In the genomic region with DNA sequence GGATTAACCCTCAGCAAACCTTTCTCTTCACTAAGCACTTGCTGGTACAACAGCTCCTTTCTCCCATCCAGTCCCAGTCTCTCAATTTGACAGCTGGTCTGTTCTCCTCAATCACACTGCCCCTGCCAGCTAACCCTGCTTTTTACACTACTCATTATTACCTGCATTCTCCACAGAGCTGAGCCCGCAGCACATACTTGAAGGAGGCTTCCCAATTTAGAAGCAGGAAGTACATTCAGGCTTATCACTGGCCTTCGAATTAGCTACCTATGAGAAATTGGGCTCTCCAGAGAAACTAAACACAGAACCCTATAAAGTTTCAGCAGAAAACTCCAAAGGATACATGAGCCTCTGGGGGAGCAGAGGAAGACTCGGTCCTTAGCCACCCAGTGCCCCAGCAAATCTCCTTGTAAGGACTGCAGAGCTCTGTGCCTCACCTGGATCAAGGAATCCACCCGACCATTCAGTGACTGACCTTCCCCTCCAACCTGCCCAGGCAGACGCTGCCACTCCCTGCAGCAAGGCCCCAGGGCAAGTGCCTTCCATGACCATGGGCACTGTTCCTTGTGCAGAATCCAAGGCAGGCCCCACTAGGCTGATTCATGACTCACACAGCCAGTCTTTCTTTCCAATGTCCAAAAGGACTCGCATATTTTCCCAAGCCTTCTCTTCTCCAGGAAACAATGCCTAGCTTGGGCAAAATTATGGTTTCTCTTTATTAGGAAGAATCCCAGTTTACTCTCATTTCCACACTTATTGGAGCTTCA, we compare ENCODE assay signal across 9 cellular contexts.
DNase-seq lines count a peak whose midpoint lies in the region; ATAC-seq and TF ChIP-seq lines count a peak whose summit lies in the region.
"Had no signal": no experiment of that assay in that cellular context is flagged by ENCODE, and none has a peak within 500 bp of the region (broad histone marks: within the 10 kb centered on the region; RNA-seq: fewer than 3 reads in every experiment).

No MANE protein-coding gene starts in this region.

- H3K4me1 Mint-ChIP-seq in T-helper 1 cell treated with Interleukin-12 subunit alpha and Interleukin-12 subunit beta and Interleukin-4 antibody, amounts not matched to agents 30 μg/mL and 1 μg/mL, for 36 hours (ENCODE audit: low read depth), result peaks cover 62% of the 10 kb centered on the region
- peaks cover 3% of the 10 kb centered on the region for H3K4me1 Mint-ChIP-seq in progenitor cell of endocrine pancreas (ENCODE audit: low read depth)

- no peak overlapping the region for H3K27ac ChIP-seq in mammary epithelial cell (ENCODE audit: insufficient read depth, low read depth, low read length)

- H3K9ac ChIP-seq in mammary epithelial cell (ENCODE audit: insufficient read depth, low read length), result no peak overlapping the region

- H3K36me3 ChIP-seq in mammary epithelial cell (ENCODE audit: insufficient read depth, low read length), result no peaks in the 10 kb centered on the region

- no peaks in the 10 kb centered on the region for H4K20me1 ChIP-seq in mammary epithelial cell (ENCODE audit: insufficient read depth, low read length)

- H3K4me3 Mint-ChIP-seq in T-helper 1 cell treated with Interleukin-12 subunit alpha and Interleukin-12 subunit beta and Interleukin-4 antibody, amounts not matched to agents 30 μg/mL and 1 μg/mL, for 36 hours, result no peak overlapping the region
- no peak overlapping the region for H3K4me3 Mint-ChIP-seq in progenitor cell of endocrine pancreas (ENCODE audit: low read depth)

- H3K27me3 Mint-ChIP-seq in T-helper 1 cell treated with Interleukin-12 subunit alpha and Interleukin-12 subunit beta and Interleukin-4 antibody, amounts not matched to agents 30 μg/mL and 1 μg/mL, for 36 hours (ENCODE audit: low read depth), result no peaks in the 10 kb centered on the region
- no peaks in the 10 kb centered on the region for H3K27me3 Mint-ChIP-seq in progenitor cell of endocrine pancreas

- peaks cover 47% of the 10 kb centered on the region for H3K36me3 Mint-ChIP-seq in T-helper 1 cell treated with Interleukin-12 subunit alpha and Interleukin-12 subunit beta and Interleukin-4 antibody, amounts not matched to agents 30 μg/mL and 1 μg/mL, for 36 hours (ENCODE audit: low read depth)
- H3K36me3 Mint-ChIP-seq in progenitor cell of endocrine pancreas (ENCODE audit: insufficient read depth), result peaks cover 3% of the 10 kb centered on the region

- no peak overlapping the region for H2AFZ ChIP-seq in mammary epithelial cell (ENCODE audit: low read depth, low read length)

- H3K9me3 Mint-ChIP-seq in T-helper 1 cell treated with Interleukin-12 subunit alpha and Interleukin-12 subunit beta and Interleukin-4 antibody, amounts not matched to agents 30 μg/mL and 1 μg/mL, for 36 hours, result no peaks in the 10 kb centered on the region
- H3K9me3 Mint-ChIP-seq in progenitor cell of endocrine pancreas (ENCODE audit: low read depth), result no peaks in the 10 kb centered on the region

- intact Hi-C loops in mammary epithelial cell (cut with micrococcal nuclease), result no loop called here

- BruUV-seq in mammary epithelial cell (replicated peaks; lab: Mats Ljungman, UMichigan), result no TSS peak

- no peaks in the 10 kb centered on the region for H3K27me3 ChIP-seq in mammary epithelial cell (ENCODE audit: insufficient read depth, low read length)
- H3K27me3 ChIP-seq: Peyer's patch had no signal

- no peak for TF ChIP-seq CTCF in mammary epithelial cell (conservative IDR thresholded peaks at IDR 0.05 in 1 of 2, IDR thresholded peaks at IDR 0.05 in 1 of 2; ENCODE audit: extremely low read depth in 1 of 2, insufficient read depth in 1 of 2, low read depth in 1 of 2, low read length in 2 of 2)
- no peak for TF ChIP-seq CTCF in progenitor cell of endocrine pancreas (IDR thresholded peaks at IDR 0.05; ENCODE audit: unreplicated experiment)

- H3K9me3 ChIP-seq in mammary epithelial cell (replicated peaks; ENCODE audit: insufficient read depth, low read length), result no peaks in the 10 kb centered on the region
- H3K9me3 ChIP-seq: Peyer's patch had no signal

- DNase-seq in T-helper 1 cell (no peak), NCI-H2107 (lab: John Stamatoyannopoulos, UW) (peak; percentile 29), mammary epithelial cell (peak; percentile 51), progenitor cell of endocrine pancreas (ENCODE audit: low spot score, unreplicated experiment) (no peak), cerebellum (ENCODE audit: low spot score) (no peak), ureter (ENCODE audit: low spot score) (no peak)

- WGBS in mammary epithelial cell (ENCODE audit: low coverage, missing lambda C conversion rate), result 66% methylated on average over 5 of the region's 6 CpGs

- H3K27ac Mint-ChIP-seq in T-helper 1 cell treated with Interleukin-12 subunit alpha and Interleukin-12 subunit beta and Interleukin-4 antibody, amounts not matched to agents 30 μg/mL and 1 μg/mL, for 36 hours, result peak overlapping the region; percentile 62
- peak overlapping the region; percentile 87 for H3K27ac Mint-ChIP-seq in progenitor cell of endocrine pancreas

- H3K4me3 ChIP-seq in mammary epithelial cell (replicated peaks in 1 of 3; ENCODE audit: insufficient read depth in 1 of 3, low read depth in 2 of 3, low read length in 3 of 3), result no peak overlapping the region
- H3K4me3 ChIP-seq: Peyer's patch had no signal

- in situ Hi-C loops in mammary epithelial cell (cut with MboI; ENCODE audit: low sequenced_read_pairs in 2 of 2), result no loop called here

- ATAC-seq in GM18861 (IDR thresholded peaks at IDR 0.05; ENCODE audit: unreplicated experiment), result no peak

- H3K4me2 ChIP-seq in mammary epithelial cell (ENCODE audit: insufficient read depth, low read depth, low read length), result peak overlapping the region; percentile 29

- CTCF ChIA-PET in mammary epithelial cell (lab: Charles Lee; ENCODE audit: low non-redundant PET), result no interaction called here

- peaks cover 63% of the 10 kb centered on the region for H3K79me2 ChIP-seq in mammary epithelial cell (ENCODE audit: insufficient read depth, low read length)

- H3K4me1 ChIP-seq in mammary epithelial cell (ENCODE audit: insufficient read depth, low read length), result peaks cover 19% of the 10 kb centered on the region
- H3K4me1 ChIP-seq: Peyer's patch had no signal

- dilution Hi-C loops in mammary epithelial cell (cut with HindIII; ENCODE audit: low sequenced_read_pairs), result no loop called here

Comparison
In these comparisons a context has a peak if more than half of its experiments do, and no peak if none do; other contexts are left out.
1. DNase-seq: peak in NCI-H2107 (single experiment) and mammary epithelial cell (single experiment); none in T-helper 1 cell (0 of 5), progenitor cell of endocrine pancreas (single experiment), cerebellum (single experiment) and ureter (single experiment).